11 cellular contexts compared by ENCODE assay signal in the genomic region with DNA sequence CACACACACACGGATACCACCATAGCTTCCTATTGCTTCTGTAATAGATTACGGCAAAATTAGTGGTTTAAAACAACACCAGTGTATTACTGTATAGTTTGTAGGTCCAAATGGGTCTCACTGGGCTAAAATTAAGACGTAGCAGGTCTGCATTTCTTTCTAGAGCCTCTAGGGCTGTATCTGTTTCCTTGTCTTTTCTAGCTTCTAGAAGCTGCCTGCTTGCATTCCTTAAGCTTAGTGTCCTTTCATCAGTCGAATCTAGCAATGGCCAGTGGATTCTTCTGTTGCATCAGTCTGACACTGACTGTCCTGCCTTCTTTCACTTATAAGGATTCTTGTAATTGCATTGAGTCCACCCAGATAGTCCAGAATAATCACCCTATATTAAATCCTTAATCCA.
"Had no signal": no experiment of that assay in that cellular context is flagged by ENCODE, and none has a peak within 500 bp of the region (broad histone marks: within the 10 kb centered on the region; RNA-seq: fewer than 3 reads in every experiment).

No MANE protein-coding gene starts in this region.

- DNase-seq: activated CD4-positive, alpha-beta memory T cell treated with anti-CD3 and anti-CD28 coated beads for 36 hours; activated CD4-positive, alpha-beta T cell treated with anti-CD3 and anti-CD28 coated beads for 1 hour; activated CD8-positive, alpha-beta memory T cell treated with anti-CD3 and anti-CD28 coated beads, Interleukin-2, amount 10 ng/mL, durations not matched to agents 7 days and 5 days; activated effector memory CD4-positive, alpha-beta T cell treated with anti-CD3 and anti-CD28 coated beads, Interleukin-2, amount 50 U/mL, for 16 hours; activated T-cell treated with anti-CD3 and anti-CD28 coated beads, Interleukin-2, amount 50 U/mL, for 24 hours; pancreas; spleen; T-helper 1 cell; T1000 had no signal

- H3K4me1 ChIP-seq: pancreas, spleen had no signal

- H3K36me3 ChIP-seq: cardiac muscle cell, pancreas, spleen, thoracic aorta had no signal

- H3K9me3 ChIP-seq: pancreas, thoracic aorta had no signal

- H3K4me3 ChIP-seq: cardiac muscle cell, pancreas, spleen, thoracic aorta had no signal

- H3K27ac ChIP-seq: cardiac muscle cell, pancreas, spleen, thoracic aorta had no signal

- H3K27me3 ChIP-seq: cardiac muscle cell, pancreas, spleen had no signal
